ENCODE assay signal across 8 cellular contexts in the genomic region with DNA sequence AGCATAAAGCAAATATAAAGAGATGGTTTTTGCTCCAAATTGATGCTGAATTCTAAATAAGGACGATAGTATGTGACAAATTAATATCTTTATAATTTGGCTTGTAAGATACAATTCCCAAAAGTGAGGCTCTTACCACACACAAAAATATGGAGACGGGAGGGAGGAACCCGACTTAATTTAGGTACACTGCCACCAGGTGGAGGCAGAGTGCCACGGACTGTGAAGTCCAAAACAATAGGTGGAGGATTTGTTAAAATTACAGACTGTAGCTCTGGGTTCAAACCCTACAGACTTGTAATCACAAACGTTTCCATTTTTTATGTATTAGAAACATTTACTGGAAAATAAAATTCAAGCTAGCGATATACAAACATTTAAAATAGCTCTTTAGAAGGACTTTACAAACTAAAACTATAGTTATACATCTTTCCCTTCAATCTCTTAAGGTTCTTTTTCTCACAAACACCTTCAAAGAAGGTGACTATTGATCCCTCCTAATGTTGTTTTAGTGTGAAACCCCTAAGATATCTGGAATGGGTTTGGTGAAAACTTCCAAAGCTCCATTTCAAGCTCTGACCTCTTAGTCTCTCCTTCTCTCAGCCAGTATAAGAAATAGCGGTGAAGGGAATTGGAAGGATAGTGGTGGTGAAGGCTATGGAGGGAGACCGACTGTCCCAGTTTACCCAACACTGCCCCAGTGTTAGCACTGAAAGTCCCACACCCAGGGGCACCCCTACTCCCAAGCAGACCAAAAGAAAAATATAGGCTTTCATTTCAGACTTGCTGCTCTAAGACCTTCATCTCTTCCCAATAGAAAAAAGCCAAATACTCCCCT.
DNase-seq lines count a peak whose midpoint lies in the region; ATAC-seq, FAIRE-seq and TF ChIP-seq lines count a peak whose summit lies in the region.

No MANE protein-coding gene starts in this region.

- no peak overlapping the region for H3K23ac ChIP-seq in trophoblast cell (ENCODE audit: low read length)

- H3K14ac ChIP-seq in trophoblast cell (ENCODE audit: low read length): no peak overlapping the region

- H3K9me3 ChIP-seq in Loucy (ENCODE audit: insufficient read depth, low read depth, low read length): no peaks in the 10 kb centered on the region
- no peaks in the 10 kb centered on the region for H3K9me3 ChIP-seq in SJCRH30 (replicated peaks)
- peaks cover 4% of the 10 kb centered on the region for H3K9me3 ChIP-seq in trophoblast cell (ENCODE audit: insufficient read depth, low read depth, low read length)

- no peaks in the 10 kb centered on the region for H3K9me2 ChIP-seq in Loucy (replicated peaks; ENCODE audit: low read depth, low read length)

- no peaks in the 10 kb centered on the region for H4K20me1 ChIP-seq in Loucy (ENCODE audit: insufficient read depth, low read length, poor library complexity, severe bottlenecking)

- no peak overlapping the region for H3K4me2 ChIP-seq in Loucy (ENCODE audit: low read depth, low read length, poor library complexity, severe bottlenecking)
- no peak overlapping the region for H3K4me2 ChIP-seq in trophoblast cell (ENCODE audit: low read length)

- DNase-seq in DMS79 treated with DMSO at 0.1 percent for 48 hours (lab: John Stamatoyannopoulos, UW) (peak; percentile 13), SJCRH30 (peak; percentile 78 to 92), germinal center (ENCODE audit: low spot score) (peak; percentile 35), trophoblast cell (peak; percentile 70 to 94), urothelium cell line (ENCODE audit: low spot score) (peak; percentile 76)
- DNase-seq in activated naive CD4-positive, alpha-beta T cell treated with Interleukin-2 at 50 U/mL for 16 hours: peak; percentile 68

- TF ChIP-seq CTCF in Loucy (conservative IDR thresholded peaks at IDR 0.05; ENCODE audit: low read length): peak; percentile 96

- no peaks in the 10 kb centered on the region for H3K27me3 ChIP-seq in Loucy (ENCODE audit: insufficient read depth, low read length, poor library complexity, severe bottlenecking)
- H3K27me3 ChIP-seq in SJCRH30: no peaks in the 10 kb centered on the region
- H3K27me3 ChIP-seq in trophoblast cell (ENCODE audit: insufficient read depth, low read length): no peaks in the 10 kb centered on the region

- no peaks in the 10 kb centered on the region for H3K79me2 ChIP-seq in Loucy (ENCODE audit: insufficient read depth, low read length)
- no peaks in the 10 kb centered on the region for H3K79me2 ChIP-seq in trophoblast cell (ENCODE audit: control insufficient read depth, insufficient read depth, low read length, poor library complexity)

- FAIRE-seq in urothelium cell line (lab: Jason Lieb, UNC): peak; percentile 77

- peak overlapping the region; percentile 52 for H4K91ac ChIP-seq in trophoblast cell (ENCODE audit: low read depth, low read length)

- peak overlapping the region; percentile 44 for H2BK5ac ChIP-seq in trophoblast cell (ENCODE audit: low read depth, low read length, poor library complexity)

- no peaks in the 10 kb centered on the region for H3F3A ChIP-seq in Loucy (ENCODE audit: low read depth)

- H3K4me3 ChIP-seq in Loucy (ENCODE audit: low read length, poor library complexity, severe bottlenecking) (no peak overlapping the region), SJCRH30 (no peak overlapping the region), trophoblast cell (ENCODE audit: low read depth, low read length) (no peak overlapping the region)

- H2BK12ac ChIP-seq in trophoblast cell (ENCODE audit: low read length): peak overlapping the region; percentile 83

- ATAC-seq in GM18868 (IDR thresholded peaks at IDR 0.05; ENCODE audit: unreplicated experiment): no peak

- no peak overlapping the region for H2AK5ac ChIP-seq in trophoblast cell (ENCODE audit: low read length)

- H3K4me1 ChIP-seq in Loucy (ENCODE audit: insufficient read depth, low read length, poor library complexity, severe bottlenecking) (peaks cover 16% of the 10 kb centered on the region), SJCRH30 (peaks cover 39% of the 10 kb centered on the region), trophoblast cell (ENCODE audit: control insufficient read depth in 1 of 2, insufficient read depth in 2 of 2, low read length in 2 of 2) (peaks cover 4 to 7% of the 10 kb centered on the region in 2 experiments)

- H3K79me1 ChIP-seq in trophoblast cell (ENCODE audit: low read length): peaks cover 2% of the 10 kb centered on the region

- H3K36me3 ChIP-seq in Loucy (ENCODE audit: insufficient read depth, low read length): no peaks in the 10 kb centered on the region
- no peaks in the 10 kb centered on the region for H3K36me3 ChIP-seq in SJCRH30
- no peaks in the 10 kb centered on the region for H3K36me3 ChIP-seq in trophoblast cell (ENCODE audit: control insufficient read depth in 1 of 2, insufficient read depth in 2 of 2, low read length in 2 of 2)

- H3K18ac ChIP-seq in trophoblast cell (ENCODE audit: low read length): no peak overlapping the region

- H3K27ac ChIP-seq in SJCRH30 (peak overlapping the region; percentile 79), trophoblast cell (ENCODE audit: low read depth, low read length) (no peak overlapping the region)

- no peak overlapping the region for H4K8ac ChIP-seq in trophoblast cell (ENCODE audit: low read depth, low read length)

- H3K9ac ChIP-seq in Loucy (ENCODE audit: low read depth, low read length, poor library complexity, severe bottlenecking) (no peak overlapping the region), trophoblast cell (ENCODE audit: low read length) (no peak overlapping the region)

- peak overlapping the region; percentile 57 for H2BK120ac ChIP-seq in trophoblast cell (ENCODE audit: insufficient read depth, low read length, poor library complexity)

- H2AFZ ChIP-seq in Loucy (ENCODE audit: low read length): no peak overlapping the region
- no peak overlapping the region for H2AFZ ChIP-seq in trophoblast cell (ENCODE audit: insufficient read depth, low read length, poor library complexity)

- WGBS in trophoblast cell (ENCODE audit: extremely low coverage, insufficient coverage, insufficient read length): no CpG with 5 or more reads among the region's 8 CpGs

- H3K4ac ChIP-seq in trophoblast cell (ENCODE audit: low read depth, low read length): no peak overlapping the region

- no peak overlapping the region for H4K12ac ChIP-seq in trophoblast cell (ENCODE audit: low read depth, low read length)

Comparison
In these comparisons a context has a peak if more than half of its experiments do, and no peak if none do; other contexts are left out.
1. DNase-seq: peak in every context shown above with its lines; median percentile 85 in SJCRH30; 82 in trophoblast cell; 76 in urothelium cell line; 68 in activated naive CD4-positive, alpha-beta T cell treated with Interleukin-2 at 50 U/mL for 16 hours; 35 in germinal center; 13 in DMS79 treated with DMSO at 0.1 percent for 48 hours.